Comparison of ENCODE assay signal across 8 cellular contexts in the genomic region with DNA sequence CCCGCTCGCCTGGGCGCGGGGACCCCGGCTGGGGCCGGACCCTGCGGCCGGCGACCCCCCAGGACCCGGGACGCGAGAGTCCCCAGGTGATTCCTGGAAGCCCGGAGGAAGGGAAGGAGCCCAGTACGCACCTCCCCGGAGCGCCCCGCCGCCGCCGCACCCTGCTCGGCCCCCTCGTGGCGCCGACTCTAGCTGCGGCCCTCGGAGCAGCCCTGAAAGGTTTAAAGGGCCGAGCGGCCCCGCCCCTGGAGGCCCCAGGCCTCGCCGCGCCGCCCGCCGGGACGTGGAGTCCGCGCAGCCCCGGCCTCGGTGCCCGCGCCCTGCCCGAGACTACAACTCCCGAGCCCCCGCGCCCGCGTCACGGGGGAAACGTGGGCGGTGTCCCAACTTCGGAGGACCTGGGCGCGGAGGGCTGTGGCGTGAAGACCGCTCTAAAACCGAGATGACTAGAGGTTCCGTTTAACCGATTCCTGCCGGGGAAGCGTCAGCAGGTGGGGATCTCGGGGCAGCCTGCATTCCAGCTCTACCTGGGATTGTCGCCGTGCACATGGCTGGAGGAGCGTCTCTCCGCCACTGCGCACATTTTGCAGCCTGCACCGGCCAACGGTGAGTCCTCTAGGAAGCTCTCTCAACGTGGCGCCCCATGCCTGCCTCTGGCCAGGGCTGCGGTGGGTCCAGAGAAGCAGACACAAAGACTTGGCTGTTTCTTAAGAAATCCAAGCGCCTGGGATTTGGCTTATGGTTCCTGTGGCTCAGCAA. TPM values are rescaled to one million over a fixed set of nuclear protein-coding genes. Genes with fewer than 3 reads are reported as not detected.
A peak's percentile ranks its signal among the peaks of the same experiment; 100 is the strongest.
DNase-seq lines count a peak whose midpoint lies in the region; ATAC-seq and TF ChIP-seq lines count a peak whose summit lies in the region.

A gene with protein sequence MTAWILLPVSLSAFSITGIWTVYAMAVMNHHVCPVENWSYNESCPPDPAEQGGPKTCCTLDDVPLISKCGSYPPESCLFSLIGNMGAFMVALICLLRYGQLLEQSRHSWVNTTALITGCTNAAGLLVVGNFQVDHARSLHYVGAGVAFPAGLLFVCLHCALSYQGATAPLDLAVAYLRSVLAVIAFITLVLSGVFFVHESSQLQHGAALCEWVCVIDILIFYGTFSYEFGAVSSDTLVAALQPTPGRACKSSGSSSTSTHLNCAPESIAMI (minus strand): TSS at position 223 of the 759 bp plus-strand sequence. CDS start 750 bp downstream, outside the sequence.

- peak within 1 kb of the TSS; percentile 80 for H3K27ac Mint-ChIP-seq in activated naive CD8-positive, alpha-beta T cell
- peak within 1 kb of the TSS; percentile 76 for H3K27ac Mint-ChIP-seq in glutamatergic neuron (ENCODE audit: unreplicated experiment)
- H3K27ac Mint-ChIP-seq in osteocyte (ENCODE audit: unreplicated experiment) = peak within 1 kb of the TSS; percentile 91

- no peaks in the 10 kb centered on the region for H3K79me2 ChIP-seq in MM.1S (ENCODE audit: low read length)

- H4K20me1 ChIP-seq in MM.1S (ENCODE audit: insufficient read depth, low read length) = no peaks in the 10 kb centered on the region

- H3K27me3 Mint-ChIP-seq in activated naive CD8-positive, alpha-beta T cell = no peaks in the 10 kb centered on the region
- H3K27me3 Mint-ChIP-seq in glutamatergic neuron (ENCODE audit: unreplicated experiment) (peaks cover 9% of the 10 kb centered on the region), osteocyte (ENCODE audit: unreplicated experiment) (no peaks in the 10 kb centered on the region)

- ATAC-seq in SK-N-SH treated with all-trans-retinoic acid at 6 μM for 48 hours = peak; percentile 95
- peak; percentile 91 for ATAC-seq in thoracic aorta (ENCODE audit: insufficient number of reproducible peaks, low FRiP score, low read depth)

- no peaks in the 10 kb centered on the region for H3K36me3 Mint-ChIP-seq in activated naive CD8-positive, alpha-beta T cell
- H3K36me3 Mint-ChIP-seq in glutamatergic neuron (ENCODE audit: unreplicated experiment) = no peaks in the 10 kb centered on the region
- peaks cover 8% of the 10 kb centered on the region for H3K36me3 Mint-ChIP-seq in osteocyte (ENCODE audit: unreplicated experiment)

- peaks cover 19% of the 10 kb centered on the region for H3K4me1 ChIP-seq in HAP-1
- H3K4me1 ChIP-seq in MM.1S (ENCODE audit: low read length) = peaks cover 5% of the 10 kb centered on the region; the same call in 1 of the 2 replicates
- H3K4me1 ChIP-seq in thoracic aorta (ENCODE audit: control insufficient read depth in 1 of 2, low read depth in 2 of 2) = peaks cover 34 to 54% of the 10 kb centered on the region in 2 donors

- H3K4me1 Mint-ChIP-seq in activated naive CD8-positive, alpha-beta T cell (ENCODE audit: low read depth) = peaks cover 29% of the 10 kb centered on the region
- peaks cover 5% of the 10 kb centered on the region for H3K4me1 Mint-ChIP-seq in glutamatergic neuron (ENCODE audit: low read depth, unreplicated experiment)
- peaks cover 42% of the 10 kb centered on the region for H3K4me1 Mint-ChIP-seq in osteocyte (ENCODE audit: unreplicated experiment)

- H3K9me2 ChIP-seq in MM.1S (replicated peaks; ENCODE audit: insufficient read depth, low read length) = no peaks in the 10 kb centered on the region

- H3K27me3 ChIP-seq in GM06990 (replicated peaks; ENCODE audit: control insufficient read depth, insufficient read depth, low read length) (no peaks in the 10 kb centered on the region), HAP-1 (ENCODE audit: low read depth) (no peaks in the 10 kb centered on the region), MM.1S (replicated peaks; ENCODE audit: insufficient read depth, low read length) (no peaks in the 10 kb centered on the region), thoracic aorta (replicated peaks; ENCODE audit: insufficient read depth) (no peaks in the 10 kb centered on the region)

- H3F3A ChIP-seq in MM.1S (ENCODE audit: insufficient read depth, low read length) = 0 out of 2 replicates have a peak, but pooled peaks cover 10% of the 10 kb centered on the region

- H3K9me3 Mint-ChIP-seq in activated naive CD8-positive, alpha-beta T cell (ENCODE audit: low read depth) = no peaks in the 10 kb centered on the region
- H3K9me3 Mint-ChIP-seq in glutamatergic neuron (ENCODE audit: unreplicated experiment) = peaks cover 10% of the 10 kb centered on the region
- no peaks in the 10 kb centered on the region for H3K9me3 Mint-ChIP-seq in osteocyte (ENCODE audit: unreplicated experiment)

- TF ChIP-seq CTCF in GM06990 (IDR thresholded peaks at IDR 0.05; ENCODE audit: insufficient read depth, low read length, poor library complexity, severe bottlenecking) (peak; percentile 27), MM.1S (IDR thresholded peaks at IDR 0.05; ENCODE audit: low read length) (peak; percentile 22), glutamatergic neuron (IDR thresholded peaks at IDR 0.05; ENCODE audit: partially characterized antibody, unreplicated experiment) (peak; percentile 35), osteocyte (IDR thresholded peaks at IDR 0.05) (peak; percentile 46), thoracic aorta (IDR thresholded peaks at IDR 0.05) (peak; percentile 57)

- peak within 1 kb of the TSS; percentile 90 for H3K4me3 Mint-ChIP-seq in activated naive CD8-positive, alpha-beta T cell
- H3K4me3 Mint-ChIP-seq in glutamatergic neuron (ENCODE audit: unreplicated experiment) (peak within 1 kb of the TSS; percentile 97), osteocyte (ENCODE audit: unreplicated experiment) (peak within 1 kb of the TSS; percentile 84)

- H3K36me3 ChIP-seq in GM06990 (ENCODE audit: control insufficient read depth, insufficient read depth, low read length) (no peaks in the 10 kb centered on the region; the same call in 1 of the 2 replicates), HAP-1 (replicated peaks) (peaks cover 17% of the 10 kb centered on the region), MM.1S (replicated peaks; ENCODE audit: insufficient read depth, low read length) (no peaks in the 10 kb centered on the region), thoracic aorta (peaks cover 15% of the 10 kb centered on the region)

- in situ Hi-C loops in HAP-1 (cut with MboI; ENCODE audit: low sequenced_read_pairs) = loop anchor here (5.0 kb wide), 1 partner anchor 40 kb away; the partner anchor contains the start of gene GGCX

- H3K9ac ChIP-seq in MM.1S (ENCODE audit: low read length) = peak within 1 kb of the TSS; percentile 53; the same call in 1 of the 2 replicates

- peak within 1 kb of the TSS; percentile 62 for H3K4me2 ChIP-seq in MM.1S (ENCODE audit: low read depth, low read length)

- DNase-seq in GM06990 (ENCODE audit: extremely low read depth, insufficient read length) (peak; percentile 92), HAP-1 (ENCODE audit: low spot score in 2 of 2) (peak; percentile 87 to 93), MM.1S (peak; percentile 91), glutamatergic neuron (peak; percentile 93), osteocyte (ENCODE audit: extremely low spot score, unreplicated experiment) (peak; percentile 96), thoracic aorta (ENCODE audit: low spot score) (peak; percentile 83)

- H3K4me3 ChIP-seq in GM06990 (replicated peaks; ENCODE audit: low read depth, low read length) (peak within 1 kb of the TSS; percentile 90), HAP-1 (peak within 1 kb of the TSS; percentile 71), MM.1S (ENCODE audit: low read length) (peak within 1 kb of the TSS; percentile 82), thoracic aorta (peak within 1 kb of the TSS; percentile 80)

- H3K27ac ChIP-seq in MM.1S (ENCODE audit: low read length) (no peak within 1 kb of the TSS), thoracic aorta (peak within 1 kb of the TSS; percentile 81 to 85)

- peak within 1 kb of the TSS; percentile 82 for H2AFZ ChIP-seq in MM.1S (ENCODE audit: low read length)

- H3K9me3 ChIP-seq in HAP-1 (no peaks in the 10 kb centered on the region), MM.1S (replicated peaks; ENCODE audit: insufficient read depth, low read length) (no peaks in the 10 kb centered on the region), thoracic aorta (no peaks in the 10 kb centered on the region)

TF ChIP-seq in SK-N-SH treated with all-trans-retinoic acid at 6 μM for 48 hours, 23 proteins besides CTCF, POLR2A, EP300 and RAD21:
- TF ChIP-seq OSR1 (CRISPR knock-in tag; IDR thresholded peaks at IDR 0.05) (no peak), SNAI2 (CRISPR knock-in tag; IDR thresholded peaks at IDR 0.05) (0 out of 2 replicates have a peak, but pooled peaks have one; percentile 38), ZFP3 (CRISPR knock-in tag; IDR thresholded peaks at IDR 0.05) (peak; percentile 51; the same call in 1 of the 2 replicates)

RNA-seq across cellular contexts. Expression of the gene that starts here (rescaled TPM):
- total RNA-seq in glutamatergic neuron (ENCODE audit: unreplicated experiment) = 18.1 TPM
- total RNA-seq in osteocyte = 18.2 and 20.8 TPM in 2 replicates
- total RNA-seq in thoracic aorta = 10 to 100 TPM; 25.7 to 26.3 TPM
